ENCODE assay signal across 8 cellular contexts in genomic region chr19:50328257-50329145, GRCh38. TPM values are rescaled to one million over a fixed set of nuclear protein-coding genes. Genes with fewer than 3 reads are reported as not detected.
DNase-seq lines count a peak whose midpoint lies in the region; ATAC-seq and TF ChIP-seq lines count a peak whose summit lies in the region.

No MANE protein-coding gene starts in this region.

- peaks cover 0 to 78% (median 57%) of the 10 kb centered on the region in 7 donors for H3K27me3 ChIP-seq in heart right ventricle
- no peaks in the 10 kb centered on the region for H3K27me3 ChIP-seq in iPS DF 6.9 (ENCODE audit: control insufficient read depth, insufficient read depth, low read length)

- no peak overlapping the region for H3K27ac ChIP-seq in heart right ventricle
- H3K27ac ChIP-seq in iPS DF 6.9 (ENCODE audit: low read length): no peak overlapping the region

- TF ChIP-seq CTCF in heart right ventricle (IDR thresholded peaks at IDR 0.05) (peak in 1 of 9 donors; percentile 38), omental fat pad (IDR thresholded peaks at IDR 0.05) (no peak)

- H3K4me3 ChIP-seq in heart right ventricle (peak overlapping the region; percentile 18 to 50 (median 42)), iPS DF 6.9 (ENCODE audit: low read length) (peak overlapping the region; percentile 48; the same call in 1 of the 2 replicates)

- peaks cover 5 to 54% (median 24%) of the 10 kb centered on the region in 9 donors for H3K4me1 ChIP-seq in heart right ventricle
- no peaks in the 10 kb centered on the region for H3K4me1 ChIP-seq in iPS DF 6.9 (ENCODE audit: control insufficient read depth, insufficient read depth, low read length)

- no peak overlapping the region for H3K27ac Mint-ChIP-seq in T-helper 17 cell
- no peak overlapping the region for H3K27ac Mint-ChIP-seq in stimulated activated memory B cell treated with anti-CD40 and anti-IgM and Interleukin-4, amounts not matched to agents 10 μg/mL and 1 μg/mL and 100 μg/mL, for 72 hours

- intact Hi-C loops in heart right ventricle (cut with DNase I) (loop anchor here in 1 of 10 donors (5.0 kb wide), 1 partner anchor 161 kb away; no protein-coding TSS in a partner anchor), left ventricle myocardium superior (cut with micrococcal nuclease) (no loop called here)

- H3K9me3 ChIP-seq in heart right ventricle (no peaks in the 10 kb centered on the region), T-helper 17 cell (ENCODE audit: control insufficient read depth, low read length, poor library complexity, severe bottlenecking) (no peaks in the 10 kb centered on the region), iPS DF 6.9 (ENCODE audit: control insufficient read depth, insufficient read depth, low read length) (peaks cover 2% of the 10 kb centered on the region; the same call in 1 of the 2 replicates)

- H3K4me3 Mint-ChIP-seq in T-helper 17 cell: peak overlapping the region; percentile 62
- H3K4me3 Mint-ChIP-seq in stimulated activated memory B cell treated with anti-CD40 and anti-IgM and Interleukin-4, amounts not matched to agents 10 μg/mL and 1 μg/mL and 100 μg/mL, for 72 hours: peak overlapping the region; percentile 85

- H3K4me1 Mint-ChIP-seq in T-helper 17 cell: peaks cover 39% of the 10 kb centered on the region
- H3K4me1 Mint-ChIP-seq in stimulated activated memory B cell treated with anti-CD40 and anti-IgM and Interleukin-4, amounts not matched to agents 10 μg/mL and 1 μg/mL and 100 μg/mL, for 72 hours: peaks cover 77% of the 10 kb centered on the region

- H3K36me3 Mint-ChIP-seq in T-helper 17 cell (ENCODE audit: low read depth): peaks cover 3% of the 10 kb centered on the region
- H3K36me3 Mint-ChIP-seq in stimulated activated memory B cell treated with anti-CD40 and anti-IgM and Interleukin-4, amounts not matched to agents 10 μg/mL and 1 μg/mL and 100 μg/mL, for 72 hours: peaks cover 25% of the 10 kb centered on the region

- ATAC-seq in heart right ventricle (no peak), left ventricle myocardium superior (no peak), HG02884 (IDR thresholded peaks at IDR 0.05; ENCODE audit: unreplicated experiment) (peak; percentile 7), T-helper 17 cell (no peak), omental fat pad (ENCODE audit: low FRiP score) (no peak)
- no peak for ATAC-seq in stimulated activated memory B cell treated with anti-CD40 and anti-IgM and Interleukin-4, amounts not matched to agents 10 μg/mL and 1 μg/mL and 100 μg/mL, for 72 hours

- 1 to 2% methylated on average over 113 to 138 of the region's 141 CpGs for WGBS in heart right ventricle, 2 donors
- no CpG with 5 or more reads among the region's 141 CpGs for WGBS in iPS DF 6.9 (ENCODE audit: insufficient coverage, insufficient read length)

- H3K36me3 ChIP-seq in heart right ventricle (no peaks in the 10 kb centered on the region), iPS DF 6.9 (ENCODE audit: control insufficient read depth, insufficient read depth, low read length) (no peaks in the 10 kb centered on the region; the same call in 1 of the 2 replicates)

- DNase-seq in heart right ventricle (peak in 1 of 2 donors; percentile 42), left ventricle myocardium superior (no peak), T-helper 17 cell (no peak), iPS DF 6.9 (ENCODE audit: low read depth, low spot score) (no peak), omental fat pad (ENCODE audit: low spot score) (no peak), DMS114 treated with DMSO at 0.1 percent for 48 hours (lab: John Stamatoyannopoulos, UW; ENCODE audit: unreplicated experiment) (no peak)

- peaks cover 5% of the 10 kb centered on the region for H3K27me3 Mint-ChIP-seq in T-helper 17 cell
- H3K27me3 Mint-ChIP-seq in stimulated activated memory B cell treated with anti-CD40 and anti-IgM and Interleukin-4, amounts not matched to agents 10 μg/mL and 1 μg/mL and 100 μg/mL, for 72 hours: peaks cover 14% of the 10 kb centered on the region

- H3K9me3 Mint-ChIP-seq in stimulated activated memory B cell treated with anti-CD40 and anti-IgM and Interleukin-4, amounts not matched to agents 10 μg/mL and 1 μg/mL and 100 μg/mL, for 72 hours: no peaks in the 10 kb centered on the region

RNA-seq across cellular contexts. Expression of gene KCNC3, which starts 0.7 kb away (rescaled TPM):
- 1 to 10 TPM; 1.4 to 4.0 (median 2.4) TPM for total RNA-seq in heart right ventricle
- 1 to 10 TPM in 1 of 2 donors, under 1 TPM in 1; 0.88 to 1.1 TPM for polyA plus RNA-seq in heart right ventricle
- 2.5 TPM for total RNA-seq in left ventricle myocardium superior
- 1 to 10 TPM; 1.4 to 2.0 TPM for total RNA-seq in T-helper 17 cell
- total RNA-seq in omental fat pad: under 1 TPM; 0.28 to 0.72 (median 0.31) TPM

RNA-seq across cellular contexts. Expression of gene NAPSA, which starts 36.9 kb away (rescaled TPM):
- total RNA-seq in heart right ventricle (under 1 TPM in 2 of 10 donors, not detected in 8; 0.22 to 0.56 TPM), left ventricle myocardium superior (0.32 TPM), T-helper 17 cell (under 1 TPM; 0.73 to 0.99 TPM), omental fat pad (1 to 10 TPM in 2 of 4 donors, not detected in 2; 1.3 TPM)
- polyA plus RNA-seq in heart right ventricle: 1 to 10 TPM in 1 of 2 donors, under 1 TPM in 1; 0.25 to 1.1 TPM

RNA-seq across cellular contexts. Expression of gene NR1H2, which starts 47.8 kb away (rescaled TPM):
- 10 to 100 TPM; 64.0 to 96.7 (median 69.8) TPM for total RNA-seq in heart right ventricle
- polyA plus RNA-seq in heart right ventricle: 100 to 1,000 TPM in 1 of 2 donors, 10 to 100 TPM in 1; 90.7 to 125 TPM
- 76.5 TPM for total RNA-seq in left ventricle myocardium superior
- 100 to 1,000 TPM; 208 to 276 TPM for total RNA-seq in T-helper 17 cell
- total RNA-seq in omental fat pad: 10 to 100 TPM; 73.5 to 93.5 (median 82.0) TPM

RNA-seq across cellular contexts. Expression of gene POLD1, which starts 55.6 kb away (rescaled TPM):
- 10 to 100 TPM in 6 of 10 donors, 1 to 10 TPM in 4; 4.2 to 15.0 (median 10.7) TPM for total RNA-seq in heart right ventricle
- polyA plus RNA-seq in heart right ventricle: 10 to 100 TPM; 14.2 to 28.3 TPM
- 10.6 TPM for total RNA-seq in left ventricle myocardium superior
- total RNA-seq in T-helper 17 cell: 10 to 100 TPM; 23.5 to 26.6 TPM
- 10 to 100 TPM; 10.0 to 17.2 (median 11.7) TPM for total RNA-seq in omental fat pad
